ENCODE assay signal across 1 cellular context in genomic region chr3:129529436-129530210, GRCh38.
TF ChIP-seq lines count a peak whose summit lies in the region.

No MANE protein-coding gene starts in this region.

TF ChIP-seq in HepG2, 621 proteins besides CTCF, POLR2A, EP300 and RAD21:
- TF ChIP-seq TOPORS (CRISPR knock-in tag; IDR thresholded peaks at IDR 0.05) (no peak), ZNF629 (CRISPR knock-in tag; conservative IDR thresholded peaks at IDR 0.05) (peak; percentile 43; the same call in 1 of the 2 replicates), ZNF574 (CRISPR knock-in tag; IDR thresholded peaks at IDR 0.05) (no peak)
